Comparison of ENCODE assay signal across 19 cellular contexts in genomic region chr4:33802578-33802977, GRCh38.
DNase-seq lines count a peak whose midpoint lies in the region; ATAC-seq lines count a peak whose summit lies in the region.
"Had no signal": no experiment of that assay in that cellular context is flagged by ENCODE, and none has a peak within 500 bp of the region (broad histone marks: within the 10 kb centered on the region; RNA-seq: fewer than 3 reads in every experiment).

No MANE protein-coding gene starts in this region.

- ATAC-seq in GM18519 (IDR thresholded peaks at IDR 0.05; ENCODE audit: low FRiP score, unreplicated experiment) (peak; percentile 71), GM21786 (IDR thresholded peaks at IDR 0.05; ENCODE audit: unreplicated experiment) (peak; percentile 83), HG03095 (IDR thresholded peaks at IDR 0.05; ENCODE audit: unreplicated experiment) (peak; percentile 43)
- ATAC-seq: A549, HCT116, Right ventricle myocardium inferior had no signal

- DNase-seq in RPMI8226 (peak; percentile 4), 8988T (no peak), NOMO-1 treated with DMSO at 0.1 percent for 48 hours (lab: John Stamatoyannopoulos, UW; ENCODE audit: unreplicated experiment) (no peak), EL (no peak)
- DNase-seq: BE2C; CD4-positive, CD25-positive, alpha-beta regulatory T cell; DMS79; Kasumi-1; NCI-H1092; NCI-H1436 treated with DMSO at 0.1 percent for 48 hours; NCI-H1930; NCI-H69; T1000 had no signal
